In genomic region chr10:103241262-103242011, GRCh38 we compare ENCODE assay signal across 8 cellular contexts. TPM values are rescaled to one million over a fixed set of nuclear protein-coding genes. Genes with fewer than 3 reads are reported as not detected.
DNase-seq lines count a peak whose midpoint lies in the region; ATAC-seq, FAIRE-seq and TF ChIP-seq lines count a peak whose summit lies in the region.

No MANE protein-coding gene starts in this region.

- no peak for FAIRE-seq in urothelium cell line (lab: Jason Lieb, UNC)

- ATAC-seq in GM18519 (IDR thresholded peaks at IDR 0.05; ENCODE audit: low FRiP score, unreplicated experiment), result no peak

- no peak for TF ChIP-seq CTCF in lower leg skin (IDR thresholded peaks at IDR 0.05)

- peak; percentile 72 for DNase-seq in EH (ENCODE audit: low read depth)
- peak; percentile 50 for DNase-seq in NCI-H2196 (lab: John Stamatoyannopoulos, UW; ENCODE audit: unreplicated experiment)
- DNase-seq in caudate nucleus (lab: John Stamatoyannopoulos, UW), result peak in 4 of 61 donors; percentile 9 to 35 (median 12)
- peak; percentile 49 to 86 for DNase-seq in lower leg skin (ENCODE audit: low spot score in 2 of 2)
- DNase-seq in urothelium cell line (ENCODE audit: low spot score), result peak; percentile 64
- DNase-seq in germinal center (ENCODE audit: low spot score), result no peak
- DNase-seq in NCI-H524 (lab: John Stamatoyannopoulos, UW), result no peak

- peak overlapping the region; percentile 18 for H3K27ac ChIP-seq in caudate nucleus (ENCODE audit: low read depth, low read length)

- TF ChIP-seq POLR2A in lower leg skin (IDR thresholded peaks at IDR 0.05), result no peak

- intact Hi-C loops in lower leg skin (cut with DNase I; ENCODE audit: low total_unique reads), result loop anchor here (5.0 kb wide), 1 partner anchor 174 kb away; no protein-coding TSS in a partner anchor

- 26 to 36% methylated on average over 7 of the region's 7 CpGs for WGBS in lower leg skin, 2 donors

- no peak overlapping the region for H3K4me3 ChIP-seq in lower leg skin (ENCODE audit: low read depth, poor library complexity, severe bottlenecking)

RNA-seq across cellular contexts. Expression of gene RPEL1, which starts 4.2 kb away (rescaled TPM):
- not detected for total RNA-seq in lower leg skin

RNA-seq across cellular contexts. Expression of gene INA, which starts 35.5 kb away (rescaled TPM):
- total RNA-seq in lower leg skin, result 1 to 10 TPM in 2 of 4 donors, under 1 TPM in 2; 0.30 to 2.5 (median 1.1) TPM

RNA-seq across cellular contexts. Expression of gene NT5C2, which starts 48.4 kb away (rescaled TPM):
- 10 to 100 TPM; 36.0 to 53.6 (median 40.8) TPM for total RNA-seq in lower leg skin

Comparison
In these comparisons a context has a peak if more than half of its experiments do, and no peak if none do; other contexts are left out.
1. DNase-seq: peak in EH (single experiment), NCI-H2196 (single experiment), lower leg skin (2 of 2) and urothelium cell line (single experiment); none in germinal center (single experiment) and NCI-H524 (0 of 2).